Comparison of ENCODE assay signal across 17 cellular contexts in the genomic region with DNA sequence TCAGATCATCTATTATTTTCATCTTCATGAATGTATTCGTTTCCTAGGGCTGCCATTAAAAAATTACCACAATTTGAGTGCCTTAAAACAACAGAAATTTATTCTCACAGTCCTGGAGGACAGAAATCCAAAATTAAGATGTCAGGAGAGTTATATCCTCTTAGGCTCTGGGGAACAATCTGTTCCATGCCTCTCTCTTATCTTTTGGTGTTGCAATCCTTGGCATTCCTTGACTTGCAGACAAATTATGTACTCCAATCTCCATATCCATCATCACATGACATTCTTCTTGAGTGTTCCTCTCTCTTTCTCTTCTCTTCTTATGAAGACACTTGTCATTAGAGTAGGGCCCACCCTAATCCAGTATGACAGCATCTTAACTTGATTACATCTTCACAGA.
"Had no signal": no experiment of that assay in that cellular context is flagged by ENCODE, and none has a peak within 500 bp of the region (broad histone marks: within the 10 kb centered on the region; RNA-seq: fewer than 3 reads in every experiment).

No MANE protein-coding gene starts in this region.

- FAIRE-seq: endothelial cell of umbilical vein had no signal

- H3K27ac Mint-ChIP-seq: endodermal cell, mesothelial cell of epicardium, nephron had no signal

- H3K36me3 Mint-ChIP-seq: mesothelial cell of epicardium had no signal

- H3K27me3 ChIP-seq: brain microvascular endothelial cell, colonic mucosa, gastroesophageal sphincter, tibial artery, upper lobe of right lung had no signal

- H3K4me3 ChIP-seq: colonic mucosa, gastroesophageal sphincter, prostate gland, skin epidermis, tibial artery, upper lobe of right lung had no signal

- H3K4me1 Mint-ChIP-seq: nephron had no signal

- H3K9me3 Mint-ChIP-seq: endodermal cell had no signal

- H3K9me3 ChIP-seq: colonic mucosa, gastroesophageal sphincter, prostate gland, tibial artery, upper lobe of right lung had no signal

- H3K9ac ChIP-seq: parathyroid adenoma had no signal

- DNase-seq: brain microvascular endothelial cell; colonic mucosa; endodermal cell; glutamatergic neuron; occipital lobe; stimulated activated CD4-positive, alpha-beta T cell treated with anti-CD3 and anti-CD28 coated beads, Interleukin-2, amount 100 ng/mL, for 48 hours; stimulated activated naive CD8-positive, alpha-beta T cell treated with anti-CD3 and anti-CD28 coated beads, Interleukin-15, Interleukin-2, amounts not matched to agents 100 U/mL and 50 U/mL, for 24 hours; tibial artery; upper lobe of right lung had no signal

- H3K27ac ChIP-seq: brain microvascular endothelial cell, colonic mucosa, gastroesophageal sphincter, parathyroid adenoma, prostate gland, skin epidermis, tibial artery, upper lobe of right lung had no signal

- H3K79me2 ChIP-seq: parathyroid adenoma had no signal

- ATAC-seq: gastroesophageal sphincter; sciatic nerve; stimulated activated naive CD8-positive, alpha-beta T cell treated with anti-CD3 and anti-CD28 coated beads, Interleukin-15, Interleukin-2, amounts not matched to agents 100 U/mL and 50 U/mL, for 24 hours; upper lobe of right lung had no signal

- H2AFZ ChIP-seq: parathyroid adenoma had no signal

- H3K4me1 ChIP-seq: colonic mucosa, gastroesophageal sphincter, parathyroid adenoma, prostate gland, tibial artery, upper lobe of right lung had no signal

- H3K4me3 Mint-ChIP-seq: endodermal cell, mesothelial cell of epicardium, nephron had no signal

- H3K36me3 ChIP-seq: brain microvascular endothelial cell, colonic mucosa, gastroesophageal sphincter, prostate gland, tibial artery, upper lobe of right lung had no signal
